ENCODE assay signal across 11 cellular contexts in the genomic region with DNA sequence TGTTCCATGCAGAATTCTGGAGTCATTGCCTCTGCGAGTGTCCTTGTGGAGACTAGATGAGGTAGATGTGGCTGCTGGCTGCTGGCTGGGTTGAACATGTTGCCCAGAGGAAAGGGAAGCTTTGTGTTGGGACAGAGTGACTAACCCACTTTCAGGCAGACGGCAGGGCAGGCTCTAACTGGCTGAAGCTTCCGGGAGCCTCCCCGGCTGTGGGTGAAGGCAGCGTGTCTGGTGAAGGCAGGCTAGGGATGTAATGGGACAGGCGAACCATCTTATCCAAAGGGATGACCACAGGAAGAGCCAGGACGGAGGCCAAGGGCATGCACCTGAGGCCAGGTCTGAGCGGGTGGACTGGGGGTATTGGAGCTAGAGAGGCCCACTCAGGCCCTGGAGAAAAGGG. TPM values are rescaled to one million over a fixed set of nuclear protein-coding genes. Genes with fewer than 3 reads are reported as not detected.
DNase-seq lines count a peak whose midpoint lies in the region; ATAC-seq, FAIRE-seq and TF ChIP-seq lines count a peak whose summit lies in the region.
"Had no signal": no experiment of that assay in that cellular context is flagged by ENCODE, and none has a peak within 500 bp of the region (broad histone marks: within the 10 kb centered on the region; RNA-seq: fewer than 3 reads in every experiment).

No MANE protein-coding gene starts in this region.

- ATAC-seq in IMR-90 (ENCODE audit: low read depth) (no peak), sciatic nerve (no peak)
- ATAC-seq in activated CD8-positive, alpha-beta T cell treated with anti-CD3 and anti-CD28 coated beads, Interleukin-2, amount 10 ng/mL, durations not matched to agents 7 days and 5 days = no peak

- 88% methylated on average over 4 of the region's 8 CpGs; no CpG with 5 or more reads in 1 of the 2 experiments for WGBS in IMR-90 (ENCODE audit: extremely low coverage in 2 of 2, insufficient read length in 1 of 2), 2 experiments

- H3K4me1 Mint-ChIP-seq in activated CD8-positive, alpha-beta T cell treated with anti-CD3 and anti-CD28 coated beads, Interleukin-2, amount 10 ng/mL, durations not matched to agents 7 days and 5 days (ENCODE audit: low read depth) = peaks cover 30% of the 10 kb centered on the region

- in situ Hi-C loops in IMR-90 (cut with MboI; ENCODE audit: low sequenced_read_pairs) = no loop called here

- TF ChIP-seq CTCF in IMR-90 (conservative IDR thresholded peaks at IDR 0.05; ENCODE audit: low read depth, low read length) (no peak), keratinocyte (optimal IDR thresholded peaks at IDR 0.05 in 1 of 3, IDR thresholded peaks at IDR 0.05 in 1 of 3, conservative IDR thresholded peaks at IDR 0.05 in 1 of 3; ENCODE audit: extremely low read depth in 1 of 3, insufficient read depth in 2 of 3, low read length in 3 of 3) (no peak)

- no peaks in the 10 kb centered on the region for H3K9me3 Mint-ChIP-seq in activated CD8-positive, alpha-beta T cell treated with anti-CD3 and anti-CD28 coated beads, Interleukin-2, amount 10 ng/mL, durations not matched to agents 7 days and 5 days (ENCODE audit: insufficient read depth)

- H3K27me3 Mint-ChIP-seq in activated CD8-positive, alpha-beta T cell treated with anti-CD3 and anti-CD28 coated beads, Interleukin-2, amount 10 ng/mL, durations not matched to agents 7 days and 5 days (ENCODE audit: low read depth) = peaks cover 2% of the 10 kb centered on the region

- peak overlapping the region; percentile 52; the same call in 1 of the 2 replicates for H3K14ac ChIP-seq in IMR-90 (replicated peaks; ENCODE audit: low read depth, low read length)

- no peak overlapping the region for H3K4me3 Mint-ChIP-seq in activated CD8-positive, alpha-beta T cell treated with anti-CD3 and anti-CD28 coated beads, Interleukin-2, amount 10 ng/mL, durations not matched to agents 7 days and 5 days

- no peak overlapping the region for H2BK5ac ChIP-seq in IMR-90 (ENCODE audit: low read depth, low read length, poor library complexity, severe bottlenecking)

- H2BK20ac ChIP-seq in IMR-90 (ENCODE audit: low read depth, low read length) = peak overlapping the region; percentile 16; the same call in 1 of the 2 replicates

- H2AFZ ChIP-seq in ACC112 (ENCODE audit: low read length, unreplicated experiment) (no peak overlapping the region), IMR-90 (replicated peaks; ENCODE audit: low read length, poor library complexity) (peak overlapping the region; percentile 35), keratinocyte (ENCODE audit: control insufficient read depth, low read length) (peak overlapping the region; percentile 7)

- H2AK9ac ChIP-seq in IMR-90 (replicated peaks; ENCODE audit: low read depth, low read length, poor library complexity) = peak overlapping the region; percentile 75

- H3K56ac ChIP-seq in IMR-90 (ENCODE audit: extremely low read depth, insufficient read depth, low read length) = no peak overlapping the region

- peak; percentile 94 for FAIRE-seq in keratinocyte (lab: Jason Lieb, UNC)

- DNase-seq in IMR-90 (no peak), keratinocyte (ENCODE audit: low read depth, low spot score) (no peak), T1000 (lab: John Stamatoyannopoulos, UW) (no peak), sciatic nerve (ENCODE audit: low spot score) (no peak), NCI-H2227 treated with DMSO at 0.1 percent for 48 hours (lab: John Stamatoyannopoulos, UW) (no peak)
- no peak for DNase-seq in activated CD8-positive, alpha-beta T cell treated with anti-CD3 and anti-CD28 coated beads, Interleukin-2, amount 10 ng/mL, durations not matched to agents 7 days and 5 days
- no peak for DNase-seq in stimulated activated CD8-positive, alpha-beta memory T cell treated with anti-CD3 and anti-CD28 coated beads, Interleukin-4, amount 100 ng/mL, for 48 hours
- DNase-seq: hippocampal formation had no signal

- peak overlapping the region; percentile 87 for H3K27ac Mint-ChIP-seq in activated CD8-positive, alpha-beta T cell treated with anti-CD3 and anti-CD28 coated beads, Interleukin-2, amount 10 ng/mL, durations not matched to agents 7 days and 5 days

- peak overlapping the region; percentile 50 for H4K91ac ChIP-seq in IMR-90 (ENCODE audit: insufficient read depth, low read depth, low read length)

- H3K4me3 ChIP-seq in ACC112 (ENCODE audit: low read depth, low read length) (no peak overlapping the region), IMR-90 (ENCODE audit: insufficient read depth, low read depth, low read length) (no peak overlapping the region), keratinocyte (ENCODE audit: control insufficient read depth in 2 of 3, extremely low read depth in 1 of 3, insufficient read depth in 2 of 3, low read depth in 1 of 3, low read length in 3 of 3) (peak overlapping the region in 1 of 3 experiments; percentile 21)

- intact Hi-C loops in IMR-90 (cut with micrococcal nuclease) (no loop called here), sciatic nerve (cut with DNase I) (no loop called here)

- BruUV-seq in IMR-90 (replicated peaks; lab: Mats Ljungman, UMichigan) = no TSS peak

- H3K36me3 ChIP-seq in ACC112 (ENCODE audit: insufficient read depth, low read length) (no peaks in the 10 kb centered on the region), IMR-90 (ENCODE audit: control insufficient read depth, insufficient read depth, low read length) (peaks cover 7% of the 10 kb centered on the region), keratinocyte (ENCODE audit: control insufficient read depth in 2 of 2, extremely low read depth in 1 of 2, insufficient read depth in 2 of 2, low read length in 2 of 2) (peaks cover 7 to 17% of the 10 kb centered on the region in 2 experiments)

- no peak for TF ChIP-seq POLR2A in IMR-90 (IDR thresholded peaks at IDR 0.05; ENCODE audit: low read depth, low read length)

- peak overlapping the region; percentile 71; the same call in 1 of the 2 replicates for H2BK120ac ChIP-seq in IMR-90 (ENCODE audit: low read depth, low read length)

- no peak overlapping the region for H4K5ac ChIP-seq in IMR-90 (ENCODE audit: low read depth, low read length)

- H3K9me3 ChIP-seq in IMR-90 (ENCODE audit: control insufficient read depth, insufficient read depth, low read length) = no peaks in the 10 kb centered on the region
- no peaks in the 10 kb centered on the region for H3K9me3 ChIP-seq in keratinocyte (ENCODE audit: control insufficient read depth, low read depth, low read length)

- H4K8ac ChIP-seq in IMR-90 (ENCODE audit: low read depth in 2 of 2, low read length in 2 of 2) = peak overlapping the region in 1 of 2 experiments; percentile 7; a peak in 3 of 4 replicates

- H2BK15ac ChIP-seq in IMR-90 (ENCODE audit: low read depth, low read length) = 0 out of 3 replicates have a peak overlapping the region, but pooled peaks have one; percentile 70

- H3K4me2 ChIP-seq in IMR-90 (ENCODE audit: low read depth, low read length) (no peak overlapping the region), keratinocyte (ENCODE audit: control insufficient read depth, extremely low read depth, insufficient read depth, low read depth, low read length) (peak overlapping the region; percentile 76)

- H2AK5ac ChIP-seq in IMR-90 (ENCODE audit: low read depth, low read length) = peak overlapping the region; percentile 93

- H3K4me1 ChIP-seq in ACC112 (ENCODE audit: control insufficient read depth, insufficient read depth, low read length, unreplicated experiment) (peaks cover 17% of the 10 kb centered on the region), IMR-90 (ENCODE audit: control insufficient read depth, insufficient read depth, low read length) (peaks cover 8% of the 10 kb centered on the region), keratinocyte (ENCODE audit: control insufficient read depth, extremely low read depth, insufficient read depth, low read length) (peaks cover 33% of the 10 kb centered on the region)

- H3K9me1 ChIP-seq in IMR-90 (ENCODE audit: insufficient read depth, low read length) = peaks cover 20% of the 10 kb centered on the region
- H3K9me1 ChIP-seq in keratinocyte (ENCODE audit: control insufficient read depth, extremely low read depth, insufficient read depth, low read length) = no peaks in the 10 kb centered on the region

- POLR2A ChIA-PET in IMR-90 (lab: Charles Lee; ENCODE audit: unreplicated experiment) = no interaction called here
- POLR2A ChIA-PET in activated CD8-positive, alpha-beta T cell treated with anti-CD3 and anti-CD28 coated beads, Interleukin-2, amount 10 ng/mL, durations not matched to agents 7 days and 5 days (lab: Charles Lee) = interaction anchor here (1.0 to 3.9 kb wide), 3 partner anchors 31 to 190 kb away, joined by 3 to 28 read pairs (median 4); partner anchors contain the start of gene MXD1

- H3K36me3 Mint-ChIP-seq in activated CD8-positive, alpha-beta T cell treated with anti-CD3 and anti-CD28 coated beads, Interleukin-2, amount 10 ng/mL, durations not matched to agents 7 days and 5 days (ENCODE audit: low read depth) = peaks cover 21% of the 10 kb centered on the region

- no peaks in the 10 kb centered on the region for H3K79me1 ChIP-seq in IMR-90 (ENCODE audit: low read depth in 1 of 2, low read length in 2 of 2)

- H3K4ac ChIP-seq in IMR-90 (ENCODE audit: low read depth, low read length) = peak overlapping the region; percentile 35

- no peaks in the 10 kb centered on the region for H4K20me1 ChIP-seq in IMR-90 (ENCODE audit: insufficient read depth, low read length)
- H4K20me1 ChIP-seq in keratinocyte (ENCODE audit: control insufficient read depth, extremely low read depth, insufficient read depth, low read length) = no peaks in the 10 kb centered on the region

- no peak overlapping the region for H3K18ac ChIP-seq in IMR-90 (ENCODE audit: low read depth, low read length)

- no peak for TF ChIP-seq RAD21 in IMR-90 (IDR thresholded peaks at IDR 0.05; ENCODE audit: low read length)

- dilution Hi-C loops in IMR-90 (cut with HindIII; ENCODE audit: low sequenced_read_pairs, unreplicated experiment) (no loop called here), keratinocyte (cut with MboI; ENCODE audit: extremely low pct_ligation_motif_present, low sequenced_read_pairs) (no loop called here)

- no peak overlapping the region for H3K23ac ChIP-seq in IMR-90 (ENCODE audit: low read depth, low read length)

- H3K27ac ChIP-seq in ACC112 (ENCODE audit: low read depth, low read length) = peak overlapping the region; percentile 61; the same call in 1 of the 2 replicates
- H3K27ac ChIP-seq in IMR-90 (ENCODE audit: insufficient read depth, low read length) = no peak overlapping the region; the same call in 1 of the 2 replicates
- peak overlapping the region; percentile 93 for H3K27ac ChIP-seq in keratinocyte (ENCODE audit: control insufficient read depth, insufficient read depth, low read length)
- H3K27ac ChIP-seq: VCaP had no signal

- H3K9ac ChIP-seq in IMR-90 (ENCODE audit: low read depth, low read length) (no peak overlapping the region), keratinocyte (ENCODE audit: control insufficient read depth, extremely low read depth, insufficient read depth, low read length) (peak overlapping the region; percentile 73)

- H3K79me2 ChIP-seq in ACC112 (ENCODE audit: control insufficient read depth, insufficient read depth, low read length, unreplicated experiment) (no peaks in the 10 kb centered on the region), keratinocyte (ENCODE audit: control insufficient read depth, insufficient read depth, low read length) (no peaks in the 10 kb centered on the region)

- H3K27me3 ChIP-seq in ACC112 (ENCODE audit: insufficient read depth, low read length) = no peaks in the 10 kb centered on the region
- no peaks in the 10 kb centered on the region for H3K27me3 ChIP-seq in IMR-90 (ENCODE audit: control insufficient read depth, insufficient read depth, low read length)
- no peaks in the 10 kb centered on the region for H3K27me3 ChIP-seq in keratinocyte (ENCODE audit: control insufficient read depth, extremely low read depth, insufficient read depth, low read length)

- CTCF ChIA-PET in IMR-90 (lab: Yijun Ruan, JAX) = interaction anchor here (1.0 kb wide), 1 partner anchor 221 kb away, joined by 3 read pairs; no protein-coding TSS in a partner anchor
- CTCF ChIA-PET in activated CD8-positive, alpha-beta T cell treated with anti-CD3 and anti-CD28 coated beads, Interleukin-2, amount 10 ng/mL, durations not matched to agents 7 days and 5 days (lab: Charles Lee) = interaction anchor here (1.1 to 1.9 kb wide), 3 partner anchors 31 to 125 kb away, joined by 4 to 5 read pairs (median 5); partner anchors contain the start of gene MXD1

RNA-seq across cellular contexts. Expression of gene ASPRV1, which starts 16.0 kb away (rescaled TPM):
- total RNA-seq in IMR-90 (2012; rRNA removed) = 0.18 and 0.28 TPM in 2 replicates
- polyA plus RNA-seq in IMR-90 (2012; rRNA removed) = 0.09 and 0.14 TPM in 2 replicates
- 0.08 and 0.10 TPM in 2 replicates for polyA plus RNA-seq in IMR-90 (2012; cell fraction: cytosol; rRNA removed)
- polyA plus RNA-seq in IMR-90 (2012; cell fraction: nucleus; rRNA removed; ENCODE audit: low replicate concordance) = 0.36 and 0.39 TPM in 2 replicates
- total RNA-seq in activated CD8-positive, alpha-beta T cell treated with anti-CD3 and anti-CD28 coated beads, Interleukin-2, amount 10 ng/mL, durations not matched to agents 7 days and 5 days = under 1 TPM; 0.74 to 0.78 TPM
- 0.44 to 3.4 TPM (median 1.5 TPM) in 3 replicates for polyA plus RNA-seq in keratinocyte
- 61.1 TPM for polyA plus RNA-seq in keratinocyte (2011; ENCODE audit: low read depth)
- polyA plus RNA-seq in keratinocyte (2011; cell fraction: cytosol; rRNA removed) = 0.47 and 0.81 TPM in 2 replicates
- polyA plus RNA-seq in keratinocyte (2011; cell fraction: nucleus; rRNA removed) = 0.92 and 3.1 TPM in 2 replicates
- 3.2 and 228 TPM in 2 replicates for polyA plus RNA-seq in keratinocyte (2012; ENCODE audit: low replicate concordance)
- polyA minus RNA-seq in keratinocyte = 0.86 to 3.5 TPM (median 1.7 TPM) in 3 replicates
- polyA minus RNA-seq in keratinocyte (2011; cell fraction: cytosol; rRNA and poly(A)+ RNA removed) = 0.96 TPM
- polyA minus RNA-seq in keratinocyte (2011; cell fraction: nucleus; rRNA and poly(A)+ RNA removed) = 3.3 and 6.2 TPM in 2 replicates
- 5.6 TPM for total RNA-seq in sciatic nerve
- total RNA-seq: NCI-H460 had no signal

RNA-seq across cellular contexts. Expression of gene MXD1, which starts 30.5 kb away (rescaled TPM):
- total RNA-seq in IMR-90 (2012; rRNA removed) (2.0 and 3.1 TPM in 2 replicates), sciatic nerve (25.3 TPM)
- polyA plus RNA-seq in IMR-90 (2012; rRNA removed) (3.7 TPM in 2 replicates), keratinocyte (7.8 to 15.9 TPM (median 14.6 TPM) in 3 replicates)
- polyA plus RNA-seq in IMR-90 (2012; cell fraction: cytosol; rRNA removed) = 1.5 and 1.6 TPM in 2 replicates
- 3.8 and 11.5 TPM in 2 replicates for polyA plus RNA-seq in IMR-90 (2012; cell fraction: nucleus; rRNA removed; ENCODE audit: low replicate concordance)
- total RNA-seq in activated CD8-positive, alpha-beta T cell treated with anti-CD3 and anti-CD28 coated beads, Interleukin-2, amount 10 ng/mL, durations not matched to agents 7 days and 5 days = 10 to 100 TPM in 1 of 2 experiments, 1 to 10 TPM in 1; 7.7 to 10.2 TPM
- 93.2 TPM for polyA plus RNA-seq in keratinocyte (2011; ENCODE audit: low read depth)
- 5.9 and 11.0 TPM in 2 replicates for polyA plus RNA-seq in keratinocyte (2011; cell fraction: cytosol; rRNA removed)
- polyA plus RNA-seq in keratinocyte (2011; cell fraction: nucleus; rRNA removed) = 24.3 and 31.4 TPM in 2 replicates
- polyA plus RNA-seq in keratinocyte (2012; ENCODE audit: low replicate concordance) = 4.0 and 29.3 TPM in 2 replicates
- polyA minus RNA-seq in keratinocyte = 12.2 to 18.0 TPM (median 13.0 TPM) in 3 replicates
- polyA minus RNA-seq in keratinocyte (2011; cell fraction: cytosol; rRNA and poly(A)+ RNA removed) = 7.7 TPM
- polyA minus RNA-seq in keratinocyte (2011; cell fraction: nucleus; rRNA and poly(A)+ RNA removed) = 14.7 and 20.2 TPM in 2 replicates

RNA-seq across cellular contexts. Expression of gene SNRNP27, which starts 51.7 kb away (rescaled TPM):
- 8.8 and 36.1 TPM in 2 replicates for total RNA-seq in IMR-90 (2012; rRNA removed)
- 41.5 and 48.3 TPM in 2 replicates for polyA plus RNA-seq in IMR-90 (2012; rRNA removed)
- 7.2 and 8.6 TPM in 2 replicates for polyA plus RNA-seq in IMR-90 (2012; cell fraction: cytosol; rRNA removed)
- polyA plus RNA-seq in IMR-90 (2012; cell fraction: nucleus; rRNA removed; ENCODE audit: low replicate concordance) = 3.1 and 16.7 TPM in 2 replicates
- total RNA-seq in activated CD8-positive, alpha-beta T cell treated with anti-CD3 and anti-CD28 coated beads, Interleukin-2, amount 10 ng/mL, durations not matched to agents 7 days and 5 days = 10 to 100 TPM; 53.0 to 56.0 TPM
- polyA plus RNA-seq in keratinocyte = 21.5 to 41.1 TPM (median 35.7 TPM) in 3 replicates
- 31.7 TPM for polyA plus RNA-seq in keratinocyte (2011; ENCODE audit: low read depth)
- polyA plus RNA-seq in keratinocyte (2011; cell fraction: cytosol; rRNA removed) = 29.9 and 36.6 TPM in 2 replicates
- 25.0 and 32.2 TPM in 2 replicates for polyA plus RNA-seq in keratinocyte (2011; cell fraction: nucleus; rRNA removed)
- 27.2 and 37.6 TPM in 2 replicates for polyA plus RNA-seq in keratinocyte (2012; ENCODE audit: low replicate concordance)
- 2.6 to 5.7 TPM (median 3.3 TPM) in 3 replicates for polyA minus RNA-seq in keratinocyte
- polyA minus RNA-seq in keratinocyte (2011; cell fraction: cytosol; rRNA and poly(A)+ RNA removed) = 18.0 TPM
- 4.3 and 10.0 TPM in 2 replicates for polyA minus RNA-seq in keratinocyte (2011; cell fraction: nucleus; rRNA and poly(A)+ RNA removed)
- total RNA-seq in sciatic nerve = 46.9 TPM
